Comparison of ENCODE assay signal across 17 cellular contexts in genomic region chr9:40925149-40925548, GRCh38.
DNase-seq lines count a peak whose midpoint lies in the region; ATAC-seq and TF ChIP-seq lines count a peak whose summit lies in the region.
"Had no signal": no experiment of that assay in that cellular context is flagged by ENCODE, and none has a peak within 500 bp of the region (broad histone marks: within the 10 kb centered on the region; RNA-seq: fewer than 3 reads in every experiment).

No MANE protein-coding gene starts in this region.

- no peaks in the 10 kb centered on the region for H3K4me1 ChIP-seq in DND-41 (ENCODE audit: insufficient read depth, low read length)
- H3K4me1 ChIP-seq in Karpas-422 (ENCODE audit: low read length): no peaks in the 10 kb centered on the region
- H3K4me1 ChIP-seq in mesendoderm (ENCODE audit: control insufficient read depth, low read depth, low read length): no peaks in the 10 kb centered on the region
- H3K4me1 ChIP-seq in subcutaneous abdominal adipose tissue (ENCODE audit: control insufficient read depth in 5 of 5, insufficient read depth in 5 of 5, low read length in 5 of 5): no peaks in the 10 kb centered on the region
- H3K4me1 ChIP-seq: A549, BE2C, HAP-1 had no signal

- H3K79me1 ChIP-seq in mesendoderm (ENCODE audit: low read length): no peaks in the 10 kb centered on the region

- H3K4me2 ChIP-seq in DND-41 (ENCODE audit: insufficient read depth, low read length): no peak overlapping the region
- H3K4me2 ChIP-seq in Karpas-422 (ENCODE audit: low read depth, low read length, poor library complexity, severe bottlenecking): no peak overlapping the region
- no peak overlapping the region for H3K4me2 ChIP-seq in mesendoderm (ENCODE audit: low read length)
- H3K4me2 ChIP-seq: A549 had no signal

- no peak for TF ChIP-seq CTCF in DND-41 (IDR thresholded peaks at IDR 0.05; ENCODE audit: borderline replicate concordance, extremely low read depth, low read length, poor library complexity, severe bottlenecking)

- H3K9ac ChIP-seq in DND-41 (ENCODE audit: low read depth, low read length) (no peak overlapping the region), Karpas-422 (ENCODE audit: low read length) (no peak overlapping the region), mesendoderm (ENCODE audit: low read length) (no peak overlapping the region), subcutaneous abdominal adipose tissue (ENCODE audit: low read length in 5 of 5) (no peak overlapping the region)

- no peak overlapping the region for H2BK120ac ChIP-seq in mesendoderm (ENCODE audit: low read depth, low read length)

- H4K5ac ChIP-seq in mesendoderm (ENCODE audit: low read length): no peak overlapping the region

- no peak overlapping the region for H3K4me3 ChIP-seq in DND-41 (ENCODE audit: low read depth in 1 of 2, low read length in 2 of 2)
- H3K4me3 ChIP-seq in Karpas-422 (ENCODE audit: low read length): no peak overlapping the region
- H3K4me3 ChIP-seq in mesendoderm (ENCODE audit: low read length): peak overlapping the region; percentile 33
- H3K4me3 ChIP-seq in subcutaneous abdominal adipose tissue (ENCODE audit: low read depth in 1 of 5, low read length in 5 of 5): peak overlapping the region in 3 of 5 donors; percentile 3 to 18 (median 6)
- H3K4me3 ChIP-seq: A549, HAP-1 had no signal

- H2BK5ac ChIP-seq in mesendoderm (ENCODE audit: low read length): no peak overlapping the region

- no peak overlapping the region for H3K18ac ChIP-seq in mesendoderm (ENCODE audit: low read length)

- no peak overlapping the region for H4K8ac ChIP-seq in mesendoderm (ENCODE audit: low read depth, low read length)

- H4K20me1 ChIP-seq in DND-41 (ENCODE audit: insufficient read depth, low read length) (no peaks in the 10 kb centered on the region), Karpas-422 (ENCODE audit: insufficient read depth, low read depth, low read length) (no peaks in the 10 kb centered on the region)

- H3K27ac ChIP-seq in DND-41 (ENCODE audit: low read length) (no peak overlapping the region), Karpas-422 (ENCODE audit: low read length) (no peak overlapping the region), mesendoderm (ENCODE audit: low read depth, low read length) (no peak overlapping the region), subcutaneous abdominal adipose tissue (ENCODE audit: low read depth, low read length) (no peak overlapping the region)
- H3K27ac ChIP-seq: A549, C4-2B had no signal

- no peak overlapping the region for H3K4ac ChIP-seq in mesendoderm (ENCODE audit: low read depth, low read length)

- no peak overlapping the region for H3K23ac ChIP-seq in mesendoderm (ENCODE audit: low read length)

- H3K27me3 ChIP-seq in DND-41 (ENCODE audit: insufficient read depth, low read length, poor library complexity): no peaks in the 10 kb centered on the region
- H3K27me3 ChIP-seq in Karpas-422 (ENCODE audit: low read length): no peaks in the 10 kb centered on the region
- peaks cover 3% of the 10 kb centered on the region for H3K27me3 ChIP-seq in mesendoderm (ENCODE audit: insufficient read depth, low read length, poor library complexity)
- no peaks in the 10 kb centered on the region for H3K27me3 ChIP-seq in subcutaneous abdominal adipose tissue (ENCODE audit: control insufficient read depth in 5 of 5, insufficient read depth in 4 of 5, low read length in 5 of 5)
- H3K27me3 ChIP-seq: BE2C had no signal

- no peaks in the 10 kb centered on the region for H3K9me2 ChIP-seq in Karpas-422 (replicated peaks; ENCODE audit: insufficient read depth, low read length)

- H3K36me3 ChIP-seq in DND-41 (ENCODE audit: insufficient read depth, low read length): no peaks in the 10 kb centered on the region
- no peaks in the 10 kb centered on the region for H3K36me3 ChIP-seq in Karpas-422 (ENCODE audit: insufficient read depth, low read length)
- H3K36me3 ChIP-seq in mesendoderm (ENCODE audit: control insufficient read depth, insufficient read depth, low read length): no peaks in the 10 kb centered on the region
- no peaks in the 10 kb centered on the region for H3K36me3 ChIP-seq in subcutaneous abdominal adipose tissue (ENCODE audit: control insufficient read depth in 5 of 5, insufficient read depth in 5 of 5, low read length in 5 of 5)
- H3K36me3 ChIP-seq: BE2C, HAP-1 had no signal

- H2AK5ac ChIP-seq in mesendoderm (ENCODE audit: low read length): no peak overlapping the region

- H3K9me3 ChIP-seq in DND-41 (ENCODE audit: insufficient read depth, low read length, severe bottlenecking): no peaks in the 10 kb centered on the region
- peaks cover 68% of the 10 kb centered on the region for H3K9me3 ChIP-seq in Karpas-422 (ENCODE audit: low read length)
- peaks cover 52 to 81% (median 69%) of the 10 kb centered on the region in 5 donors for H3K9me3 ChIP-seq in subcutaneous abdominal adipose tissue (ENCODE audit: control insufficient read depth in 5 of 5, low read length in 5 of 5)
- H3K9me3 ChIP-seq: HAP-1 had no signal

- WGBS in mesendoderm (ENCODE audit: extremely low coverage, insufficient coverage, low lambda C conversion rate): no CpG with 5 or more reads among the region's 8 CpGs

- ATAC-seq in DND-41 (ENCODE audit: insufficient read depth, low read depth): 0 out of 3 replicates have a peak, but pooled peaks have one; percentile 17
- ATAC-seq in HG03442 (IDR thresholded peaks at IDR 0.05; ENCODE audit: unreplicated experiment): no peak
- ATAC-seq: A549 had no signal

- no peak overlapping the region for H3K56ac ChIP-seq in mesendoderm (ENCODE audit: low read length)

- no peaks in the 10 kb centered on the region for H3K79me2 ChIP-seq in DND-41 (ENCODE audit: insufficient read depth, low read length)
- no peaks in the 10 kb centered on the region for H3K79me2 ChIP-seq in Karpas-422 (ENCODE audit: low read length)
- no peaks in the 10 kb centered on the region for H3K79me2 ChIP-seq in mesendoderm (ENCODE audit: control insufficient read depth, insufficient read depth, low read length)

- no peak overlapping the region for H2BK15ac ChIP-seq in mesendoderm (replicated peaks; ENCODE audit: low read depth)

- no peak for DNase-seq in DND-41
- DNase-seq in Karpas-422: peak; percentile 23
- DNase-seq in mesendoderm: no peak
- DNase-seq in COLO829 (ENCODE audit: low spot score): no peak
- DNase-seq in NCI-H526 treated with DMSO at 0.1 percent for 48 hours (lab: John Stamatoyannopoulos, UW): no peak
- DNase-seq: BE2C; CD4-positive, alpha-beta memory T cell; COR-L47; DMS153; DMS79 treated with DMSO at 0.1 percent for 48 hours; GDM1; IMR-90 had no signal

- H2AFZ ChIP-seq in DND-41 (ENCODE audit: low read depth, low read length) (no peak overlapping the region), Karpas-422 (ENCODE audit: low read length) (no peak overlapping the region)

Comparison
In these comparisons a context has a peak if more than half of its experiments do, and no peak if none do; other contexts are left out.
1. H3K4me3 ChIP-seq: peak in mesendoderm (single experiment) and subcutaneous abdominal adipose tissue (3 of 5); none in DND-41 (0 of 2) and Karpas-422 (single experiment).